1 cellular context compared by ENCODE assay signal in the genomic region with DNA sequence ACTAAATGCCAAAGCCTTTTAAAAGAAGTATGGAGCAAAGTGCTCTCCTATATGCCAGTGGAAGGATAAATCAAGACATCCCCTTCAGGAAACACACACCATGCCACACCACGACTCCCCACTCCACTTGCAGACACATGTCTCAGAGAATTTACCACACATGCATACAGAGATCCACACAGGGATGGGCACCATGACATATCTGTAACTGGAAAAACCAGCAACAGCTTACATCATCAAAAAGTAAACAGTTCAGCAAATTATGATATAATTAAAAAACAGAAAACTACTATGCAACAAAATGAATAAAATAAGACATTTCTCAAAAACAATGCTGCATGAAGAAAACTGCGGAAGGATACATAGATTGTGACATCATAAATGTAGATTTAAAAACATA.
TF ChIP-seq lines count a peak whose summit lies in the region.

No MANE protein-coding gene starts in this region.

TF ChIP-seq in IMR-90, 13 proteins besides CTCF, POLR2A, EP300 and RAD21:
- TF ChIP-seq, protein P1, sequence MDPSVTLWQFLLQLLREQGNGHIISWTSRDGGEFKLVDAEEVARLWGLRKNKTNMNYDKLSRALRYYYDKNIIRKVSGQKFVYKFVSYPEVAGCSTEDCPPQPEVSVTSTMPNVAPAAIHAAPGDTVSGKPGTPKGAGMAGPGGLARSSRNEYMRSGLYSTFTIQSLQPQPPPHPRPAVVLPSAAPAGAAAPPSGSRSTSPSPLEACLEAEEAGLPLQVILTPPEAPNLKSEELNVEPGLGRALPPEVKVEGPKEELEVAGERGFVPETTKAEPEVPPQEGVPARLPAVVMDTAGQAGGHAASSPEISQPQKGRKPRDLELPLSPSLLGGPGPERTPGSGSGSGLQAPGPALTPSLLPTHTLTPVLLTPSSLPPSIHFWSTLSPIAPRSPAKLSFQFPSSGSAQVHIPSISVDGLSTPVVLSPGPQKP (IDR thresholded peaks at IDR 0.05; ENCODE audit: borderline replicate concordance, low read depth, low read length), result no peak
- TF ChIP-seq MAZ (IDR thresholded peaks at IDR 0.05; ENCODE audit: borderline replicate concordance, low read depth, low read length), result no peak
- no peak for TF ChIP-seq CEBPB (IDR thresholded peaks at IDR 0.05; ENCODE audit: low read depth, low read length)
- no peak for TF ChIP-seq MAFK (IDR thresholded peaks at IDR 0.05; ENCODE audit: low read depth, low read length)
TF ChIP-seq in IMR-90: peak in this region for 0.
